10 cellular contexts compared by ENCODE assay signal in the genomic region with DNA sequence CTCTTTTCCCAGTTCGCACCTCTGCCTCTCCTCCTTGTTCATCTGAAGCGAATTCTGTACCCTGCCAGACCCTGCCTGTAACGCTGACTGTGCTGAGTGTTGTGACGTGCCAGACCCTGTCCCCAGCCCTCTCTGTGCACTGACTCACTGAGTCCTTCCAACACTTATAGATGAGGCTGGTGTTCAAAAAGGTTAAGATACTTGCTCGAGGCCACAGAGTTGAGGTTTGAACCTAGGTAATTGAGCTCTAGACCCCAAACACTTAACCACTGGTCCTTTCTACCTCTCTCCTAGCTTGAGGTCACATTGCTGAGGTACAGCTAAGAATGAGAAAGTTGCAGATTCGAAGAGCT. TPM values are rescaled to one million over a fixed set of nuclear protein-coding genes. Genes with fewer than 3 reads are reported as not detected.
DNase-seq lines count a peak whose midpoint lies in the region; ATAC-seq, FAIRE-seq and TF ChIP-seq lines count a peak whose summit lies in the region.
"Had no signal": no experiment of that assay in that cellular context is flagged by ENCODE, and none has a peak within 500 bp of the region (broad histone marks: within the 10 kb centered on the region; RNA-seq: fewer than 3 reads in every experiment).

No MANE protein-coding gene starts in this region.

- H3K4me3 ChIP-seq in bronchial epithelial cell (ENCODE audit: low read depth, low read length) = no peak overlapping the region
- H3K4me3 ChIP-seq: MG63 had no signal

- H3K27me3 ChIP-seq in bronchial epithelial cell (ENCODE audit: control insufficient read depth, insufficient read depth, low read length) = no peaks in the 10 kb centered on the region
- H3K27me3 ChIP-seq: MG63 had no signal

- POLR2A ChIA-PET in activated CD4-positive, alpha-beta T cell treated with anti-CD3 and anti-CD28 coated beads for 36 hours (lab: Charles Lee) = interaction anchor here (0.7 to 1.7 kb wide), 5 partner anchors 19 to 111 kb away, joined by 3 to 7 read pairs (median 4); no protein-coding TSS in a partner anchor

- ATAC-seq in activated CD4-positive, alpha-beta T cell treated with anti-CD3 and anti-CD28 coated beads for 36 hours = peak; percentile 81
- ATAC-seq in stimulated activated memory B cell treated with anti-CD40 and anti-IgM and Interleukin-4, amounts not matched to agents 10 μg/mL and 1 μg/mL and 100 μg/mL, for 72 hours = peak; percentile 59

- no peaks in the 10 kb centered on the region for H3K36me3 ChIP-seq in bronchial epithelial cell (ENCODE audit: control insufficient read depth, insufficient read depth, low read length)
- H3K36me3 ChIP-seq: MG63 had no signal

- no peak for TF ChIP-seq CTCF in bronchial epithelial cell (IDR thresholded peaks at IDR 0.05; ENCODE audit: insufficient read depth, low read length, severe bottlenecking)

- peaks cover 11% of the 10 kb centered on the region for H3K36me3 Mint-ChIP-seq in activated CD4-positive, alpha-beta T cell treated with anti-CD3 and anti-CD28 coated beads for 36 hours (ENCODE audit: low read depth)
- peaks cover 9% of the 10 kb centered on the region for H3K36me3 Mint-ChIP-seq in IgD-negative memory B cell
- peaks cover 5% of the 10 kb centered on the region for H3K36me3 Mint-ChIP-seq in stimulated activated memory B cell treated with anti-CD40 and anti-IgM and Interleukin-4, amounts not matched to agents 10 μg/mL and 1 μg/mL and 100 μg/mL, for 72 hours

- intact Hi-C loops in activated CD4-positive, alpha-beta T cell treated with anti-CD3 and anti-CD28 coated beads for 36 hours (cut with DNase I, micrococcal nuclease) = loop anchor here (5.0 kb wide), 3 partner anchors 39 to 134 kb away; no protein-coding TSS in a partner anchor
- intact Hi-C loops in head of caudate nucleus (cut with DNase I) = no loop called here

- H3K27ac Mint-ChIP-seq in activated CD4-positive, alpha-beta T cell treated with anti-CD3 and anti-CD28 coated beads for 36 hours = peak overlapping the region; percentile 91
- peak overlapping the region in 2 of 3 donors; percentile 9 to 67 for H3K27ac Mint-ChIP-seq in IgD-negative memory B cell
- H3K27ac Mint-ChIP-seq in stimulated activated memory B cell treated with anti-CD40 and anti-IgM and Interleukin-4, amounts not matched to agents 10 μg/mL and 1 μg/mL and 100 μg/mL, for 72 hours = peak overlapping the region; percentile 92

- FAIRE-seq in bronchial epithelial cell (lab: Jason Lieb, UNC) = no peak
- FAIRE-seq: A204.1 had no signal

- H3K9me3 Mint-ChIP-seq in activated CD4-positive, alpha-beta T cell treated with anti-CD3 and anti-CD28 coated beads for 36 hours (ENCODE audit: low read depth) = peaks cover 2% of the 10 kb centered on the region
- H3K9me3 Mint-ChIP-seq in IgD-negative memory B cell = no peaks in the 10 kb centered on the region
- no peaks in the 10 kb centered on the region for H3K9me3 Mint-ChIP-seq in stimulated activated memory B cell treated with anti-CD40 and anti-IgM and Interleukin-4, amounts not matched to agents 10 μg/mL and 1 μg/mL and 100 μg/mL, for 72 hours

- peaks cover 46% of the 10 kb centered on the region for H3K4me1 Mint-ChIP-seq in activated CD4-positive, alpha-beta T cell treated with anti-CD3 and anti-CD28 coated beads for 36 hours
- peaks cover 33 to 54% (median 51%) of the 10 kb centered on the region in 3 donors for H3K4me1 Mint-ChIP-seq in IgD-negative memory B cell
- H3K4me1 Mint-ChIP-seq in stimulated activated memory B cell treated with anti-CD40 and anti-IgM and Interleukin-4, amounts not matched to agents 10 μg/mL and 1 μg/mL and 100 μg/mL, for 72 hours = peaks cover 53% of the 10 kb centered on the region

- CTCF ChIA-PET in activated CD4-positive, alpha-beta T cell treated with anti-CD3 and anti-CD28 coated beads for 36 hours (lab: Charles Lee) = interaction anchor here (0.5 to 1.4 kb wide), 11 partner anchors 9 to 218 kb away, joined by 3 to 6 read pairs (median 3); no protein-coding TSS in a partner anchor

- no peaks in the 10 kb centered on the region for H3K27me3 Mint-ChIP-seq in activated CD4-positive, alpha-beta T cell treated with anti-CD3 and anti-CD28 coated beads for 36 hours
- H3K27me3 Mint-ChIP-seq in IgD-negative memory B cell = no peaks in the 10 kb centered on the region
- no peaks in the 10 kb centered on the region for H3K27me3 Mint-ChIP-seq in stimulated activated memory B cell treated with anti-CD40 and anti-IgM and Interleukin-4, amounts not matched to agents 10 μg/mL and 1 μg/mL and 100 μg/mL, for 72 hours

- peak; percentile 55 for DNase-seq in activated CD4-positive, alpha-beta T cell treated with anti-CD3 and anti-CD28 coated beads for 36 hours
- no peak for DNase-seq in activated CD4-positive, alpha-beta T cell treated with anti-CD3 and anti-CD28 coated beads, Interleukin-2, amount 50 U/mL, for 4 hours
- DNase-seq in bronchial epithelial cell (ENCODE audit: low read depth) (peak; percentile 50), dermis blood vessel endothelial cell (no peak), head of caudate nucleus (no peak), NCI-H748 (lab: John Stamatoyannopoulos, UW; ENCODE audit: unreplicated experiment) (no peak)
- DNase-seq: MG63 had no signal

- peak overlapping the region; percentile 40 for H3K4me3 Mint-ChIP-seq in activated CD4-positive, alpha-beta T cell treated with anti-CD3 and anti-CD28 coated beads for 36 hours
- peak overlapping the region in 1 of 4 donors; percentile 73 for H3K4me3 Mint-ChIP-seq in IgD-negative memory B cell
- peak overlapping the region; percentile 54 for H3K4me3 Mint-ChIP-seq in stimulated activated memory B cell treated with anti-CD40 and anti-IgM and Interleukin-4, amounts not matched to agents 10 μg/mL and 1 μg/mL and 100 μg/mL, for 72 hours

RNA-seq across cellular contexts. Expression of gene NEDD9, which starts 45.7 kb away (rescaled TPM):
- 10 to 100 TPM; 23.6 to 27.3 TPM for total RNA-seq in activated CD4-positive, alpha-beta T cell treated with anti-CD3 and anti-CD28 coated beads for 36 hours
- 32.4 TPM for polyA plus RNA-seq in IgD-negative memory B cell
- total RNA-seq in bronchial epithelial cell (2.0 and 4.7 TPM in 2 replicates), dermis blood vessel endothelial cell (158 and 173 TPM in 2 replicates)

Comparison
In these comparisons a context has a peak if more than half of its experiments do, and no peak if none do; other contexts are left out.
1. DNase-seq: peak in activated CD4-positive, alpha-beta T cell treated with anti-CD3 and anti-CD28 coated beads for 36 hours (single experiment) and bronchial epithelial cell (single experiment); none in activated CD4-positive, alpha-beta T cell treated with anti-CD3 and anti-CD28 coated beads, Interleukin-2, amount 50 U/mL, for 4 hours (0 of 2), dermis blood vessel endothelial cell (single experiment), head of caudate nucleus (0 of 42) and NCI-H748 (single experiment).
2. H3K27ac Mint-ChIP-seq: peak in every context shown above with its lines; median percentile 92 in stimulated activated memory B cell treated with anti-CD40 and anti-IgM and Interleukin-4, amounts not matched to agents 10 μg/mL and 1 μg/mL and 100 μg/mL, for 72 hours; 91 in activated CD4-positive, alpha-beta T cell treated with anti-CD3 and anti-CD28 coated beads for 36 hours; 38 in IgD-negative memory B cell.